1 cellular context compared by ENCODE assay signal in the genomic region with DNA sequence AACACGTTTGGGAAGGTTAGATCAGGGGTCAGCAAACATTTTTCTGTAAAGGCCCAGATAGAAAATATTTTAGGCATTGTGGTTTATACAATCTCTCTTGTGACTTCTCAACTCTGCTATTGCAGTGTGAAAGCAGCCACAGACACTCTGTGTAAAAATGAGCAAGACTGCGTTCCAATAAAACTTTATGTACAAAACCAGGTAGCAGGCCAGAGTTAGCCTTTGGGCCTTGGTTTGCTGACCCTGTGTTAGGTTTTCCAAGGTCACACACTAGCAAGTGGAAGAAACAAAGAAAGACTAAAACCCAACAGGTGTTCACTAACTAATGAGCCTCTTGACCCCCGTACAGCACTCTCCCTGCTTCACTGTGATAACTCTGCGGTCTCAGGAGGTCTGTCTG.
A peak's percentile ranks its signal among the peaks of the same experiment; 100 is the strongest.
TF ChIP-seq lines count a peak whose summit lies in the region.

No MANE protein-coding gene starts in this region.

TF ChIP-seq in K562, 482 proteins besides CTCF, POLR2A, EP300 and RAD21:
- TF ChIP-seq, protein P1, sequence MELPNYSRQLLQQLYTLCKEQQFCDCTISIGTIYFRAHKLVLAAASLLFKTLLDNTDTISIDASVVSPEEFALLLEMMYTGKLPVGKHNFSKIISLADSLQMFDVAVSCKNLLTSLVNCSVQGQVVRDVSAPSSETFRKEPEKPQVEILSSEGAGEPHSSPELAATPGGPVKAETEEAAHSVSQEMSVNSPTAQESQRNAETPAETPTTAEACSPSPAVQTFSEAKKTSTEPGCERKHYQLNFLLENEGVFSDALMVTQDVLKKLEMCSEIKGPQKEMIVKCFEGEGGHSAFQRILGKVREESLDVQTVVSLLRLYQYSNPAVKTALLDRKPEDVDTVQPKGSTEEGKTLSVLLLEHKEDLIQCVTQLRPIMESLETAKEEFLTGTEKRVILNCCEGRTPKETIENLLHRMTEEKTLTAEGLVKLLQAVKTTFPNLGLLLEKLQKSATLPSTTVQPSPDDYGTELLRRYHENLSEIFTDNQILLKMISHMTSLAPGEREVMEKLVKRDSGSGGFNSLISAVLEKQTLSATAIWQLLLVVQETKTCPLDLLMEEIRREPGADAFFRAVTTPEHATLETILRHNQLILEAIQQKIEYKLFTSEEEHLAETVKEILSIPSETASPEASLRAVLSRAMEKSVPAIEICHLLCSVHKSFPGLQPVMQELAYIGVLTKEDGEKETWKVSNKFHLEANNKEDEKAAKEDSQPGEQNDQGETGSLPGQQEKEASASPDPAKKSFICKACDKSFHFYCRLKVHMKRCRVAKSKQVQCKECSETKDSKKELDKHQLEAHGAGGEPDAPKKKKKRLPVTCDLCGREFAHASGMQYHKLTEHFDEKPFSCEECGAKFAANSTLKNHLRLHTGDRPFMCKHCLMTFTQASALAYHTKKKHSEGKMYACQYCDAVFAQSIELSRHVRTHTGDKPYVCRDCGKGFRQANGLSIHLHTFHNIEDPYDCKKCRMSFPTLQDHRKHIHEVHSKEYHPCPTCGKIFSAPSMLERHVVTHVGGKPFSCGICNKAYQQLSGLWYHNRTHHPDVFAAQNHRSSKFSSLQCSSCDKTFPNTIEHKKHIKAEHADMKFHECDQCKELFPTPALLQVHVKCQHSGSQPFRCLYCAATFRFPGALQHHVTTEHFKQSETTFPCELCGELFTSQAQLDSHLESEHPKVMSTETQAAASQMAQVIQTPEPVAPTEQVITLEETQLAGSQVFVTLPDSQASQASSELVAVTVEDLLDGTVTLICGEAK (IDR thresholded peaks at IDR 0.05) = peak; percentile 96
- TF ChIP-seq, protein P1 (CRISPR knock-in tag; IDR thresholded peaks at IDR 0.05) = peak; percentile 93
- TF ChIP-seq SMAD4 (CRISPR knock-in tag; conservative IDR thresholded peaks at IDR 0.05) (0 out of 2 replicates have a peak, but pooled peaks have one; percentile 17), ESRRA (IDR thresholded peaks at IDR 0.05; ENCODE audit: borderline replicate concordance, low read depth) (peak; percentile 90), MTA2 (IDR thresholded peaks at IDR 0.05; ENCODE audit: low read depth) (no peak), CBFA2T3 (IDR thresholded peaks at IDR 0.05) (peak; percentile 13; the same call in 1 of the 2 replicates), TEAD4 (IDR thresholded peaks at IDR 0.05; ENCODE audit: low read length) (peak; percentile 19; the same call in 1 of the 2 replicates), TEAD4 (CRISPR knock-in tag; IDR thresholded peaks at IDR 0.05; ENCODE audit: borderline replicate concordance) (no peak), TFAM (CRISPR knock-in tag; conservative IDR thresholded peaks at IDR 0.05) (no peak)
- TF ChIP-seq, protein P2, sequence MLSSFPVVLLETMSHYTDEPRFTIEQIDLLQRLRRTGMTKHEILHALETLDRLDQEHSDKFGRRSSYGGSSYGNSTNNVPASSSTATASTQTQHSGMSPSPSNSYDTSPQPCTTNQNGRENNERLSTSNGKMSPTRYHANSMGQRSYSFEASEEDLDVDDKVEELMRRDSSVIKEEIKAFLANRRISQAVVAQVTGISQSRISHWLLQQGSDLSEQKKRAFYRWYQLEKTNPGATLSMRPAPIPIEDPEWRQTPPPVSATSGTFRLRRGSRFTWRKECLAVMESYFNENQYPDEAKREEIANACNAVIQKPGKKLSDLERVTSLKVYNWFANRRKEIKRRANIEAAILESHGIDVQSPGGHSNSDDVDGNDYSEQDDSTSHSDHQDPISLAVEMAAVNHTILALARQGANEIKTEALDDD (IDR thresholded peaks at IDR 0.05) = peak; percentile 42; the same call in 1 of the 2 replicates
